ENCODE assay signal across 1 cellular context in the genomic region with DNA sequence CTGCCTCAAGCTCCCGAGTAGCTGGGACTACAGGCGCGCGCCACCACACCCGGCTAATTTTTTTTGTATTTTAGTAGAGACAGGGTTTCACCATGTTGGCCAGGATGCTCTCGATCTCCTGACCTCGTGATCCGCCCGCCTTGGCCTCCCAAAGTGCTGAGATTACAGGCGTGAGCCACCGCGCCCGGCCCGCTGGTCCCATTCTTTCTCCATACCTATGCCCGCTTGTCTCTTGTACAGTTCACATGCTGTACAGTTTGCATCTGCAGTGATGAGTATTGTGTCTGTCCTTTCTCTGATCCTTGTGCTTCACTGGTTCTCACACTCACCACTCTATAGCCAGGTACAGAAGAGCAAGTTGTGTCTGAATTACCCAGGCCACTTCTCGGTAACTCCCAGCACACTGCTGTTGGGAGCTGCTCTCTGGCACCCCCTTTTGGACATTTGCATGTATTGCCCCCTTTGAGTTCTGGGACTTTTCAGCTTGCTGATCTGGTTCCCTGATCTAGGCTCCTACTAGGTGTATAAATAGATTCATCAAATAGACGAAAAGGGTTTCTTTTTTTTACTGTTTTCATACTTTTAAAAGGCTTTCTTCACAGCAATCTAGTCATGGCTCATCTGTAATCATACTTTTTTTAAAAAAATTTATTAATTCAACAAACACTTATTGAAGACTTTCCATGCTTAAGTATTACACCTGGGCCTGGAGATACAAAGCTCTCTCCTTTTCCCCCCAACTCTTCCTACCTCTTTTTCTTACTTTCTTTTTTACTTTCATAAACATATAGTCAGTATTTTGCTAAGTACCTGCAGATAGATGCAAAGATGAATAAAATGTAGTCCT.
TF ChIP-seq lines count a peak whose summit lies in the region.

No MANE protein-coding gene starts in this region.

TF ChIP-seq in WTC11, 78 proteins besides CTCF, POLR2A, EP300 and RAD21 (continued from another document):
- TF ChIP-seq, protein P1, sequence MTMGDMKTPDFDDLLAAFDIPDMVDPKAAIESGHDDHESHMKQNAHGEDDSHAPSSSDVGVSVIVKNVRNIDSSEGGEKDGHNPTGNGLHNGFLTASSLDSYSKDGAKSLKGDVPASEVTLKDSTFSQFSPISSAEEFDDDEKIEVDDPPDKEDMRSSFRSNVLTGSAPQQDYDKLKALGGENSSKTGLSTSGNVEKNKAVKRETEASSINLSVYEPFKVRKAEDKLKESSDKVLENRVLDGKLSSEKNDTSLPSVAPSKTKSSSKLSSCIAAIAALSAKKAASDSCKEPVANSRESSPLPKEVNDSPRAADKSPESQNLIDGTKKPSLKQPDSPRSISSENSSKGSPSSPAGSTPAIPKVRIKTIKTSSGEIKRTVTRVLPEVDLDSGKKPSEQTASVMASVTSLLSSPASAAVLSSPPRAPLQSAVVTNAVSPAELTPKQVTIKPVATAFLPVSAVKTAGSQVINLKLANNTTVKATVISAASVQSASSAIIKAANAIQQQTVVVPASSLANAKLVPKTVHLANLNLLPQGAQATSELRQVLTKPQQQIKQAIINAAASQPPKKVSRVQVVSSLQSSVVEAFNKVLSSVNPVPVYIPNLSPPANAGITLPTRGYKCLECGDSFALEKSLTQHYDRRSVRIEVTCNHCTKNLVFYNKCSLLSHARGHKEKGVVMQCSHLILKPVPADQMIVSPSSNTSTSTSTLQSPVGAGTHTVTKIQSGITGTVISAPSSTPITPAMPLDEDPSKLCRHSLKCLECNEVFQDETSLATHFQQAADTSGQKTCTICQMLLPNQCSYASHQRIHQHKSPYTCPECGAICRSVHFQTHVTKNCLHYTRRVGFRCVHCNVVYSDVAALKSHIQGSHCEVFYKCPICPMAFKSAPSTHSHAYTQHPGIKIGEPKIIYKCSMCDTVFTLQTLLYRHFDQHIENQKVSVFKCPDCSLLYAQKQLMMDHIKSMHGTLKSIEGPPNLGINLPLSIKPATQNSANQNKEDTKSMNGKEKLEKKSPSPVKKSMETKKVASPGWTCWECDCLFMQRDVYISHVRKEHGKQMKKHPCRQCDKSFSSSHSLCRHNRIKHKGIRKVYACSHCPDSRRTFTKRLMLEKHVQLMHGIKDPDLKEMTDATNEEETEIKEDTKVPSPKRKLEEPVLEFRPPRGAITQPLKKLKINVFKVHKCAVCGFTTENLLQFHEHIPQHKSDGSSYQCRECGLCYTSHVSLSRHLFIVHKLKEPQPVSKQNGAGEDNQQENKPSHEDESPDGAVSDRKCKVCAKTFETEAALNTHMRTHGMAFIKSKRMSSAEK (CRISPR knock-in tag; IDR thresholded peaks at IDR 0.05; ENCODE audit: borderline replicate concordance), result no peak
- TF ChIP-seq FOXP1 (CRISPR knock-in tag; IDR thresholded peaks at IDR 0.05; ENCODE audit: borderline replicate concordance), result no peak
- TF ChIP-seq GRHL2 (CRISPR knock-in tag; IDR thresholded peaks at IDR 0.05; ENCODE audit: insufficient replicate concordance, severe bottlenecking), result no peak
- TF ChIP-seq ZNF423 (CRISPR knock-in tag; IDR thresholded peaks at IDR 0.05), result no peak
- no peak for TF ChIP-seq NFYB (CRISPR knock-in tag; conservative IDR thresholded peaks at IDR 0.05; ENCODE audit: low read depth)
- TF ChIP-seq JAZF1 (CRISPR knock-in tag; IDR thresholded peaks at IDR 0.05), result no peak
- TF ChIP-seq ESRRA (CRISPR knock-in tag; IDR thresholded peaks at IDR 0.05; ENCODE audit: borderline replicate concordance), result no peak
- TF ChIP-seq, protein P2, sequence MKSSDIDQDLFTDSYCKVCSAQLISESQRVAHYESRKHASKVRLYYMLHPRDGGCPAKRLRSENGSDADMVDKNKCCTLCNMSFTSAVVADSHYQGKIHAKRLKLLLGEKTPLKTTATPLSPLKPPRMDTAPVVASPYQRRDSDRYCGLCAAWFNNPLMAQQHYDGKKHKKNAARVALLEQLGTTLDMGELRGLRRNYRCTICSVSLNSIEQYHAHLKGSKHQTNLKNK (CRISPR knock-in tag; IDR thresholded peaks at IDR 0.05), result no peak
